In genomic region chr6:111644893-111645430, GRCh38 we compare ENCODE assay signal across 2 cellular contexts.
A peak's percentile ranks its signal among the peaks of the same experiment; 100 is the strongest.
TF ChIP-seq lines count a peak whose summit lies in the region.

No MANE protein-coding gene starts in this region.

TF ChIP-seq in HEK293, 187 proteins besides CTCF, POLR2A, EP300 and RAD21:
- TF ChIP-seq ZIC2 (tag by site-specific recombination; IDR thresholded peaks at IDR 0.05) (peak; percentile 37; the same call in 1 of the 2 replicates), SCRT1 (tag by site-specific recombination; IDR thresholded peaks at IDR 0.05; ENCODE audit: borderline replicate concordance) (no peak)

TF ChIP-seq in H1, 55 proteins besides CTCF, POLR2A, EP300 and RAD21:
- TF ChIP-seq RXRA (IDR thresholded peaks at IDR 0.05; ENCODE audit: insufficient read depth, low read depth, low read length): no peak
TF ChIP-seq in H1: peak in this region for 0.
